ENCODE assay signal across 1 cellular context in the genomic region with DNA sequence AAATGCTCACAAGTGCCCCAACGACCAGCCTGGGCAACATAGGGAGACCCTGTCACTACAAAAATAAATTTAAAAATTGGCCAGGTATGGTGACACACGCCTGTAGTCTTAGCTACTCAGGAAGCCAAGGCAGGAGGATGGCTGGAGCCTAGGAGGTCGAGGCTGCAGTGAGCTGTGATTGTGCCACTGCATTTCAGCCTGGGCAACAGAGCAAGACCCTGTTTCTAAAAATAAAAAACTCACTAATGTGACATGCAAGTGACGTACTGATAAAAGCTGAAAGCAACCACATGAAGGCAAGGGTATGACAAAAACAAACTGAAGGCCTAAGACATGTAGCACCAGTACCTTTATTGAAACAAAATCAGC.
TF ChIP-seq lines count a peak whose summit lies in the region.

No MANE protein-coding gene starts in this region.

TF ChIP-seq in HEK293, 187 proteins besides CTCF, POLR2A, EP300 and RAD21 (continued from another document):
- TF ChIP-seq, protein P1, sequence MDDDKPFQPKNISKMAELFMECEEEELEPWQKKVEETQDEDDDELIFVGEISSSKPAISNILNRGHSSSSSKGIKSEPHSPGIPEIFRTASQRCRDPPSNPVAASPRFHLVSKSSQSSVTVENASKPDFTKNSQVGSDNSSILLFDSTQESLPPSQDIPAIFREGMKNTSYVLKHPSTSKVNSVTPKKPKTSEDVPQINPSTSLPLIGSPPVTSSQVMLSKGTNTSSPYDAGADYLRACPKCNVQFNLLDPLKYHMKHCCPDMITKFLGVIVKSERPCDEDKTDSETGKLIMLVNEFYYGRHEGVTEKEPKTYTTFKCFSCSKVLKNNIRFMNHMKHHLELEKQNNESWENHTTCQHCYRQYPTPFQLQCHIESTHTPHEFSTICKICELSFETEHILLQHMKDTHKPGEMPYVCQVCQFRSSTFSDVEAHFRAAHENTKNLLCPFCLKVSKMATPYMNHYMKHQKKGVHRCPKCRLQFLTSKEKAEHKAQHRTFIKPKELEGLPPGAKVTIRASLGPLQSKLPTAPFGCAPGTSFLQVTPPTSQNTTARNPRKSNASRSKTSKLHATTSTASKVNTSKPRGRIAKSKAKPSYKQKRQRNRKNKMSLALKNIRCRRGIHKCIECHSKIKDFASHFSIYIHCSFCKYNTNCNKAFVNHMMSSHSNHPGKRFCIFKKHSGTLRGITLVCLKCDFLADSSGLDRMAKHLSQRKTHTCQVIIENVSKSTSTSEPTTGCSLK (tag by site-specific recombination; IDR thresholded peaks at IDR 0.05): no peak
- no peak for TF ChIP-seq MYNN (tag by site-specific recombination; IDR thresholded peaks at IDR 0.05; ENCODE audit: borderline replicate concordance)
- TF ChIP-seq, protein P2, sequence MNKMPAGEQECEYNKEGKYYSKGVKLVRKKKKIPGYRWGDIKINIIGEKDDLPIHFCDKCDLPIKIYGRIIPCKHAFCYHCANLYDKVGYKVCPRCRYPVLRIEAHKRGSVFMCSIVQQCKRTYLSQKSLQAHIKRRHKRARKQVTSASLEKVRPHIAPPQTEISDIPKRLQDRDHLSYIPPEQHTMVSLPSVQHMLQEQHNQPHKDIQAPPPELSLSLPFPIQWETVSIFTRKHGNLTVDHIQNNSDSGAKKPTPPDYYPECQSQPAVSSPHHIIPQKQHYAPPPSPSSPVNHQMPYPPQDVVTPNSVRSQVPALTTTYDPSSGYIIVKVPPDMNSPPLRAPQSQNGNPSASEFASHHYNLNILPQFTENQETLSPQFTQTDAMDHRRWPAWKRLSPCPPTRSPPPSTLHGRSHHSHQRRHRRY (tag by site-specific recombination; IDR thresholded peaks at IDR 0.05): no peak
